In genomic region chr2:10613263-10613662, GRCh38 we compare ENCODE assay signal across 25 cellular contexts.
"Had no signal": no experiment of that assay in that cellular context is flagged by ENCODE, and none has a peak within 500 bp of the region (broad histone marks: within the 10 kb centered on the region; RNA-seq: fewer than 3 reads in every experiment).

No MANE protein-coding gene starts in this region.

- H3K4me1 ChIP-seq: body of pancreas, right lobe of liver, testis, uterus had no signal

- H3K27me3 ChIP-seq: body of pancreas, heart right ventricle, neutrophil, right lobe of liver, testis, uterus had no signal

- H3K9me3 ChIP-seq: body of pancreas, heart right ventricle, left ventricle myocardium inferior, neutrophil, right lobe of liver, testis, uterus had no signal

- H3K9me3 Mint-ChIP-seq: activated T-cell treated with anti-CD3 and anti-CD28 coated beads, Interleukin-2, amount 50 U/mL, for 72 hours; effector memory CD8-positive, alpha-beta T cell; nephron progenitor cell; T-helper 2 cell treated with Interferon-gamma antibody and Interleukin-4, amounts not matched to agents 5 μg/mL and 100 μg/mL, for 36 hours had no signal

- H3K4me3 ChIP-seq: body of pancreas, coronary artery, heart right ventricle, left ventricle myocardium inferior, right lobe of liver, testis, uterus had no signal

- ATAC-seq: activated T-cell treated with anti-CD3 and anti-CD28 coated beads, Interleukin-2, amount 50 U/mL, for 72 hours; body of pancreas; effector memory CD8-positive, alpha-beta T cell; heart right ventricle; right lobe of liver; stimulated activated naive CD8-positive, alpha-beta T cell treated with anti-CD3 and anti-CD28 coated beads, Interleukin-15, Interleukin-2, amounts not matched to agents 100 U/mL and 50 U/mL, for 24 hours had no signal

- H3K4me3 Mint-ChIP-seq: activated naive CD8-positive, alpha-beta T cell; activated T-cell treated with anti-CD3 and anti-CD28 coated beads, Interleukin-2, amount 50 U/mL, for 72 hours; effector memory CD8-positive, alpha-beta T cell; nephron progenitor cell; T-helper 2 cell treated with Interferon-gamma antibody and Interleukin-4, amounts not matched to agents 5 μg/mL and 100 μg/mL, for 36 hours had no signal

- H3K27me3 Mint-ChIP-seq: activated naive CD8-positive, alpha-beta T cell; effector memory CD8-positive, alpha-beta T cell had no signal

- H3K27ac ChIP-seq: body of pancreas, coronary artery, heart right ventricle, left ventricle myocardium inferior, neutrophil, right lobe of liver, testis, uterus, VCaP had no signal

- H3K27ac Mint-ChIP-seq: activated naive CD8-positive, alpha-beta T cell; activated T-cell treated with anti-CD3 and anti-CD28 coated beads, Interleukin-2, amount 50 U/mL, for 72 hours; effector memory CD8-positive, alpha-beta T cell; T-helper 2 cell treated with Interferon-gamma antibody and Interleukin-4, amounts not matched to agents 5 μg/mL and 100 μg/mL, for 36 hours had no signal

- DNase-seq: activated CD4-positive, alpha-beta T cell treated with anti-CD3 and anti-CD28 coated beads for 4 hours; activated CD4-positive, alpha-beta T cell treated with anti-CD3 and anti-CD28 coated beads, Interleukin-2, amount 50 U/mL, for 4 hours; activated naive CD4-positive, alpha-beta T cell treated with Interleukin-2 at 50 U/mL for 16 hours; activated T-cell treated with anti-CD3 and anti-CD28 coated beads for 4 hours; activated T-cell treated with anti-CD3 and anti-CD28 coated beads, Interleukin-2, amount 50 U/mL, for 72 hours; aorta; body of pancreas; cerebellar nuclear complex; effector memory CD8-positive, alpha-beta T cell; foreskin melanocyte; heart right ventricle; left ventricle myocardium inferior; mammary epithelial cell; nephron progenitor cell; right lobe of liver; stimulated activated CD4-positive, alpha-beta T cell treated with anti-CD3 and anti-CD28 coated beads, Interleukin-4, amount 100 ng/mL, for 1 hour; stimulated activated naive CD8-positive, alpha-beta T cell treated with anti-CD3 and anti-CD28 coated beads, Interleukin-15, Interleukin-2, amounts not matched to agents 100 U/mL and 50 U/mL, for 24 hours; testis; trophoblast cell; uterus had no signal

- H3K36me3 ChIP-seq: neutrophil, right lobe of liver, uterus had no signal
